Comparison of ENCODE assay signal across 8 cellular contexts in genomic region chr11:87421422-87421821, GRCh38.
DNase-seq lines count a peak whose midpoint lies in the region; ATAC-seq, FAIRE-seq and TF ChIP-seq lines count a peak whose summit lies in the region.

No MANE protein-coding gene starts in this region.

- TF ChIP-seq CTCF in A549 (IDR thresholded peaks at IDR 0.05) (peak; percentile 74), MCF 10A (IDR thresholded peaks at IDR 0.05; ENCODE audit: unreplicated experiment) (peak; percentile 71)

- POLR2A ChIA-PET in A549 (lab: Yijun Ruan, JAX) (interaction anchor here (0.7 to 1.0 kb wide), 2 partner anchors 465 to 482 kb away, joined by 3 to 4 read pairs; no protein-coding TSS in a partner anchor), MCF 10A (lab: Yijun Ruan, JAX) (interaction anchor here (0.6 kb wide), 2 partner anchors 200 to 487 kb away, joined by 3 read pairs; no protein-coding TSS in a partner anchor)

- CTCF ChIA-PET in A549 (lab: Yijun Ruan, JAX): interaction anchor here (0.5 to 6.4 kb wide), 42 partner anchors 9 to 489 kb away, joined by 3 to 97 read pairs (median 4); no protein-coding TSS in a partner anchor
- CTCF ChIA-PET in MCF 10A (lab: Yijun Ruan, JAX): interaction anchor here (0.5 to 7.6 kb wide), 43 partner anchors 10 to 1811 kb away, joined by 3 to 178 read pairs (median 4); no protein-coding TSS in a partner anchor

- H3K36me3 Mint-ChIP-seq in MCF 10A (ENCODE audit: insufficient read depth, unreplicated experiment) (no peaks in the 10 kb centered on the region), immature natural killer cell (no peaks in the 10 kb centered on the region)

- H3K27ac ChIP-seq in A549: no peak overlapping the region

- H3K4me3 ChIP-seq in A549: no peak overlapping the region
- H3K4me3 ChIP-seq in HAP-1: no peak overlapping the region

- H3K4me1 Mint-ChIP-seq in MCF 10A (ENCODE audit: insufficient read depth, unreplicated experiment): peaks cover 20% of the 10 kb centered on the region
- no peaks in the 10 kb centered on the region for H3K4me1 Mint-ChIP-seq in immature natural killer cell

- H3K27ac Mint-ChIP-seq in MCF 10A (ENCODE audit: low read depth, unreplicated experiment): no peak overlapping the region
- no peak overlapping the region for H3K27ac Mint-ChIP-seq in immature natural killer cell

- FAIRE-seq in A549 (lab: Jason Lieb, UNC): peak; percentile 77

- BruUV-seq in MCF 10A (replicated peaks; lab: Mats Ljungman, UMichigan): no TSS peak

- DNase-seq in A549 (ENCODE audit: low read depth in 1 of 2, low spot score in 1 of 2) (peak; percentile 55 to 83), GF-D8 (lab: John Stamatoyannopoulos, UW) (peak; percentile 1), HAP-1 (ENCODE audit: low spot score in 2 of 2) (peak; percentile 62 to 66), Kasumi-1 (lab: John Stamatoyannopoulos, UW) (peak; percentile 85 to 91), OCI-M1 (lab: John Stamatoyannopoulos, UW) (peak; percentile 96), MCF 10A (ENCODE audit: unreplicated experiment) (peak; percentile 79), immature natural killer cell (peak; percentile 27 to 51 (median 46))
- peak; percentile 29 for DNase-seq in stimulated activated CD4-positive, alpha-beta T cell treated with anti-CD3 and anti-CD28 coated beads, Interleukin-4, amount 100 ng/mL, for 24 hours

- intact Hi-C loops in MCF 10A (cut with micrococcal nuclease): loop anchor here (1.0 to 5.0 kb wide), 2 partner anchors 68 to 484 kb away; no protein-coding TSS in a partner anchor

- H3K9me3 Mint-ChIP-seq in MCF 10A (ENCODE audit: unreplicated experiment) (no peaks in the 10 kb centered on the region), immature natural killer cell (no peaks in the 10 kb centered on the region)

- H3K9me3 ChIP-seq in A549 (no peaks in the 10 kb centered on the region), HAP-1 (no peaks in the 10 kb centered on the region)

- no peaks in the 10 kb centered on the region for H3K36me3 ChIP-seq in HAP-1 (replicated peaks)

- no peak for TF ChIP-seq EP300 in A549 (IDR thresholded peaks at IDR 0.05)

- in situ Hi-C loops in HAP-1 (cut with MboI; ENCODE audit: low sequenced_read_pairs): loop anchor here (5.0 to 10.0 kb wide), 2 partner anchors 69 to 487 kb away; no protein-coding TSS in a partner anchor

- ATAC-seq in A549: peak; percentile 92 to 98

- peaks cover 19% of the 10 kb centered on the region for H3K27me3 ChIP-seq in HAP-1 (ENCODE audit: low read depth)

- no peaks in the 10 kb centered on the region for H3K27me3 Mint-ChIP-seq in MCF 10A (ENCODE audit: insufficient read depth, unreplicated experiment)
- peaks cover 1 to 6% (median 2%) of the 10 kb centered on the region in 3 donors for H3K27me3 Mint-ChIP-seq in immature natural killer cell (ENCODE audit: low read depth in 3 of 3)

- peak; percentile 67 to 73 for TF ChIP-seq RAD21 in A549 (conservative IDR thresholded peaks at IDR 0.05 in 1 of 2, IDR thresholded peaks at IDR 0.05 in 1 of 2)

- no peaks in the 10 kb centered on the region for H3K4me1 ChIP-seq in A549
- H3K4me1 ChIP-seq in HAP-1: no peaks in the 10 kb centered on the region

- 2% methylated on average over 2 of the region's 2 CpGs for WGBS in A549 (ENCODE audit: missing lambda C conversion rate)

- H3K4me3 Mint-ChIP-seq in MCF 10A (ENCODE audit: unreplicated experiment) (no peak overlapping the region), immature natural killer cell (no peak overlapping the region)

- no peak for TF ChIP-seq POLR2A in A549 (IDR thresholded peaks at IDR 0.05; ENCODE audit: low read length)

- no peak overlapping the region for H3K4me2 ChIP-seq in A549

TF ChIP-seq in A549, 52 proteins besides CTCF, POLR2A, EP300 and RAD21:
- TF ChIP-seq PHF8 (IDR thresholded peaks at IDR 0.05; ENCODE audit: borderline replicate concordance, low read depth): no peak
- TF ChIP-seq SMC3 (IDR thresholded peaks at IDR 0.05): peak; percentile 64

Comparison
In these comparisons a context has a peak if more than half of its experiments do, and no peak if none do; other contexts are left out.
1. DNase-seq: peak in every context shown above with its lines; median percentile 96 in OCI-M1; 88 in Kasumi-1; 79 in MCF 10A; 69 in A549; 64 in HAP-1; 46 in immature natural killer cell; 29 in stimulated activated CD4-positive, alpha-beta T cell treated with anti-CD3 and anti-CD28 coated beads, Interleukin-4, amount 100 ng/mL, for 24 hours; 1 in GF-D8.